In the genomic region with DNA sequence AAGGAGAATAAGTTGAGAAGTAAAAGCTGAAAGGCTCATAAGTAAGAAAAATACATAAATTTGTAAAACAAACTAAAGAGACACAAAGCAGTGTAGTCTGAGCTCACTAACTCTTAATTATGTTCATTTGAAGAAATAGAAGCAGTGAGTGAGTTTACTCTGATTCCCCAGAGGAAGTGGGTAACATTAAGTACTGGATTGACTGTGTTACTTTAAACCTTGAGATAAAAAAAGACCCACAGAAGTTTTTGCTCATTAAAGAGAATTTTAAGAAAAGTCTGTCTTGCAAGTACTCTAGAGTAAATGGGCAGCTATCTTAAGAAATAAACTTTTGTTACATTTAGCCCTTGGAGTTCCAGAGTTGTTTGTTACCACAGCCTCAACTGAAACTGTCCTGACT, we compare ENCODE assay signal across 17 cellular contexts.
DNase-seq lines count a peak whose midpoint lies in the region; ATAC-seq and TF ChIP-seq lines count a peak whose summit lies in the region.
"Had no signal": no experiment of that assay in that cellular context is flagged by ENCODE, and none has a peak within 500 bp of the region (broad histone marks: within the 10 kb centered on the region; RNA-seq: fewer than 3 reads in every experiment).

No MANE protein-coding gene starts in this region.

- no peak for DNase-seq in ecto neural progenitor cell (ENCODE audit: low spot score)
- no peak for DNase-seq in tibial nerve (ENCODE audit: low spot score in 2 of 2)
- DNase-seq in midbrain (lab: John Stamatoyannopoulos, UW): no peak
- DNase-seq in HAP-1 (ENCODE audit: low spot score in 2 of 2): no peak
- DNase-seq: activated CD4-positive, alpha-beta T cell treated with anti-CD3 and anti-CD28 coated beads for 4 hours; activated naive CD4-positive, alpha-beta T cell treated with Interleukin-2 at 50 U/mL for 16 hours; colonic mucosa; NCI-H1694 treated with DMSO at 0.1 percent for 48 hours; NCI-H510A; nephron progenitor cell; stimulated activated naive CD8-positive, alpha-beta T cell treated with anti-CD3 and anti-CD28 coated beads, Interleukin-15, amount 100 ng/mL, for 72 hours had no signal

- in situ Hi-C loops in HAP-1 (cut with MboI; ENCODE audit: low sequenced_read_pairs): no loop called here

- no peak for TF ChIP-seq CTCF in tibial nerve (IDR thresholded peaks at IDR 0.05)

- no peak overlapping the region for H3K4me3 ChIP-seq in tibial nerve
- no peak overlapping the region for H3K4me3 ChIP-seq in HAP-1
- H3K4me3 ChIP-seq: colonic mucosa, GM23338, SK-N-MC had no signal

- ATAC-seq in GM18861 (IDR thresholded peaks at IDR 0.05; ENCODE audit: unreplicated experiment) (peak; percentile 52), GM21381 (IDR thresholded peaks at IDR 0.05; ENCODE audit: unreplicated experiment) (peak; percentile 44), HG02852 (IDR thresholded peaks at IDR 0.05; ENCODE audit: unreplicated experiment) (peak; percentile 52), HG03558 (IDR thresholded peaks at IDR 0.05; ENCODE audit: extremely low read depth, unreplicated experiment) (peak; percentile 37)
- ATAC-seq: GM23338; stimulated activated naive CD8-positive, alpha-beta T cell treated with anti-CD3 and anti-CD28 coated beads, Interleukin-15, amount 100 ng/mL, for 72 hours had no signal

- no peak for TF ChIP-seq EP300 in tibial nerve (IDR thresholded peaks at IDR 0.05)

- no peak for TF ChIP-seq POLR2A in tibial nerve (IDR thresholded peaks at IDR 0.05)

- no peaks in the 10 kb centered on the region for H3K27me3 ChIP-seq in tibial nerve
- no peaks in the 10 kb centered on the region for H3K27me3 ChIP-seq in HAP-1 (ENCODE audit: low read depth)
- H3K27me3 ChIP-seq: colonic mucosa had no signal

- peaks cover 0 to 4% (median 0%) of the 10 kb centered on the region in 4 donors for H3K9me3 ChIP-seq in tibial nerve
- no peaks in the 10 kb centered on the region for H3K9me3 ChIP-seq in HAP-1
- H3K9me3 ChIP-seq: colonic mucosa had no signal

- H3K27ac ChIP-seq in tibial nerve: no peak overlapping the region
- H3K27ac ChIP-seq: colonic mucosa, SK-N-MC had no signal

- H3K4me1 ChIP-seq in tibial nerve (peaks cover 0 to 6% (median 0%) of the 10 kb centered on the region in 4 donors), HAP-1 (no peaks in the 10 kb centered on the region; the same call in 1 of the 2 replicates)
- H3K4me1 ChIP-seq: colonic mucosa had no signal

- no peaks in the 10 kb centered on the region for H3K36me3 ChIP-seq in tibial nerve
- H3K36me3 ChIP-seq in HAP-1 (replicated peaks): no peaks in the 10 kb centered on the region
- H3K36me3 ChIP-seq: colonic mucosa had no signal
